ENCODE assay signal across 2 cellular contexts in genomic region chr9:125815568-125815967, GRCh38.
TF ChIP-seq lines count a peak whose summit lies in the region.

No MANE protein-coding gene starts in this region.

TF ChIP-seq in HCT116, 20 proteins besides CTCF, POLR2A, EP300 and RAD21 (continued from another document):
- no peak for TF ChIP-seq TCF7L2 (IDR thresholded peaks at IDR 0.05; ENCODE audit: borderline replicate concordance, extremely low read depth, insufficient read depth, insufficient read length)
- no peak for TF ChIP-seq EZH2phosphoT487 (IDR thresholded peaks at IDR 0.05; ENCODE audit: borderline replicate concordance)
- no peak for TF ChIP-seq ZFX (IDR thresholded peaks at IDR 0.05)
- no peak for TF ChIP-seq ZBTB33 (IDR thresholded peaks at IDR 0.05; ENCODE audit: extremely low read depth, insufficient replicate concordance, low read length)
- TF ChIP-seq POLR2AphosphoS5 (IDR thresholded peaks at IDR 0.05; ENCODE audit: low read depth, low read length): peak; percentile 32; the same call in 1 of the 2 replicates
- TF ChIP-seq MAX (IDR thresholded peaks at IDR 0.05): no peak
- no peak for TF ChIP-seq CEBPB (IDR thresholded peaks at IDR 0.05; ENCODE audit: low read depth)
- no peak for TF ChIP-seq YY1 (IDR thresholded peaks at IDR 0.05; ENCODE audit: extremely low read depth, insufficient replicate concordance, low read depth, low read length)
- peak; percentile 74 for TF ChIP-seq JUND (IDR thresholded peaks at IDR 0.05)
- TF ChIP-seq ZNF274 (IDR thresholded peaks at IDR 0.05; ENCODE audit: low read depth, low read length): no peak
- peak; percentile 86 for TF ChIP-seq FOSL1 (IDR thresholded peaks at IDR 0.05; ENCODE audit: low read depth)
TF ChIP-seq in HCT116: peak in this region for 7.

TF ChIP-seq in SK-N-SH treated with all-trans-retinoic acid at 6 μM for 48 hours, 23 proteins besides CTCF, POLR2A, EP300 and RAD21 (continued from another document):
- TF ChIP-seq POU6F1 (CRISPR knock-in tag; IDR thresholded peaks at IDR 0.05; ENCODE audit: borderline replicate concordance, low read depth) (no peak), ESRRG (CRISPR knock-in tag; IDR thresholded peaks at IDR 0.05) (no peak)
